1 cellular context compared by ENCODE assay signal in the genomic region with DNA sequence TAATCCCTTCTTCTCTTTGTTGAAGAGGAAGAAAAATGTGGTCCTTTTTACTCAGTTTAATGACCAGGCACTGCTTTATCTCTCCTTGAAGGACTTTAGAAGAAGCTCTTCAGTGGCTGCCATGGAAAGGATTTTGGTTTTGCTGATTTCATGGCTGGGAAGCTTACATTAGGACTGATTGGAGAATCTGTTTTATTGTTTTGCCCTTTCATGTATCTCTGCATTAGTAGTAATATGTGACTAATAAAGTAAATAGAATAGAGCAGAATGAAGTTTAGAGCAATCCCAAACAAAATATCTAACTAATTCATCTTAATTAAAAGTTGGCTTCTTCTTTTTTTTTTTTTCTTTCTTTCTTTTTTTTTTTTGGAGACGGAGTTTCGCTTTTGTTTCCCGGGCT.
TF ChIP-seq lines count a peak whose summit lies in the region.

No MANE protein-coding gene starts in this region.

TF ChIP-seq in H1, 55 proteins besides CTCF, POLR2A, EP300 and RAD21:
- TF ChIP-seq SP1 (IDR thresholded peaks at IDR 0.05; ENCODE audit: low read depth, low read length): no peak
- TF ChIP-seq SRF (IDR thresholded peaks at IDR 0.05; ENCODE audit: low read depth, low read length): no peak
- no peak for TF ChIP-seq SIX5 (IDR thresholded peaks at IDR 0.05; ENCODE audit: low read depth, low read length)
- no peak for TF ChIP-seq SUZ12 (IDR thresholded peaks at IDR 0.05; ENCODE audit: low read length)
- no peak for TF ChIP-seq EGR1 (IDR thresholded peaks at IDR 0.05; ENCODE audit: borderline replicate concordance, low read depth, low read length)
- no peak for TF ChIP-seq TBP (IDR thresholded peaks at IDR 0.05; ENCODE audit: low read depth, low read length)
- no peak for TF ChIP-seq TAF1 (IDR thresholded peaks at IDR 0.05; ENCODE audit: low read depth, low read length)
- TF ChIP-seq CREB1 (IDR thresholded peaks at IDR 0.05): no peak
- TF ChIP-seq TAF7 (optimal IDR thresholded peaks at IDR 0.05; ENCODE audit: borderline replicate concordance, low read depth, low read length): no peak
- no peak for TF ChIP-seq BCL11A (IDR thresholded peaks at IDR 0.05; ENCODE audit: low read depth in 2 of 2, low read length in 2 of 2)
- no peak for TF ChIP-seq YY1 (IDR thresholded peaks at IDR 0.05; ENCODE audit: low read depth, low read length)
TF ChIP-seq in H1: peak in this region for 0.
